ENCODE assay signal across 11 cellular contexts in genomic region chr4:67973608-67974007, GRCh38. TPM values are rescaled to one million over a fixed set of nuclear protein-coding genes. Genes with fewer than 3 reads are reported as not detected.
"Had no signal": no experiment of that assay in that cellular context is flagged by ENCODE, and none has a peak within 500 bp of the region (broad histone marks: within the 10 kb centered on the region; RNA-seq: fewer than 3 reads in every experiment).

No MANE protein-coding gene starts in this region.

- DNase-seq: H7, HFFc6, KG1 had no signal

- H3K27me3 Mint-ChIP-seq: IgD-negative memory B cell had no signal

- H2AFZ ChIP-seq: GM23338 had no signal

- H3K4me1 Mint-ChIP-seq: GM23338, IgD-negative memory B cell had no signal

- H3K9me3 ChIP-seq: HAP-1 had no signal

- H3K4me2 ChIP-seq: GM23338 had no signal

- H3K27ac Mint-ChIP-seq: GM23338, HFFc6, IgD-negative memory B cell had no signal

- H3K4me1 ChIP-seq: HAP-1 had no signal

- FAIRE-seq: HepG2 had no signal

- H3K4me3 Mint-ChIP-seq: GM23338, HFFc6, IgD-negative memory B cell had no signal

- H3K36me3 ChIP-seq: HAP-1 had no signal

- H3K4me3 ChIP-seq: GM23338, HAP-1 had no signal

- ATAC-seq: GM23338, HCT116, HepG2 had no signal

- H3K36me3 Mint-ChIP-seq: IgD-negative memory B cell had no signal

- H3K27ac ChIP-seq: HL-60 had no signal

RNA-seq across cellular contexts. Expression of gene TMPRSS11A, which starts 10.3 kb away (rescaled TPM):
- total RNA-seq: GM23338, H4, HepG2, HFFc6, HT1080 had no signal
- polyA plus RNA-seq: GM23338, HepG2, IgD-negative memory B cell had no signal
